Comparison of ENCODE assay signal across 8 cellular contexts in genomic region chr10:91883549-91884542, GRCh38. TPM values are rescaled to one million over a fixed set of nuclear protein-coding genes. Genes with fewer than 3 reads are reported as not detected.
DNase-seq lines count a peak whose midpoint lies in the region; ATAC-seq, FAIRE-seq and TF ChIP-seq lines count a peak whose summit lies in the region.
"Had no signal": no experiment of that assay in that cellular context is flagged by ENCODE, and none has a peak within 500 bp of the region (broad histone marks: within the 10 kb centered on the region; RNA-seq: fewer than 3 reads in every experiment).

No MANE protein-coding gene starts in this region.

- no peak overlapping the region for H3K4me3 Mint-ChIP-seq in natural killer cell treated with Interleukin-12 subunit alpha and Interleukin-12 subunit beta and Interleukin-15 and Interleukin-18, amount 100 ng/mL, for 72 hours

- H3K79me2 ChIP-seq in HepG2 (ENCODE audit: insufficient read depth, low read length) (no peaks in the 10 kb centered on the region), Karpas-422 (ENCODE audit: low read length) (no peaks in the 10 kb centered on the region)

- TF ChIP-seq CTCF in HepG2 (CRISPR knock-in tag; IDR thresholded peaks at IDR 0.05): no peak
- TF ChIP-seq CTCF in thoracic aorta (IDR thresholded peaks at IDR 0.05): no peak

- peak; percentile 12 for DNase-seq in M059J (ENCODE audit: low read depth)
- peak; percentile 26 for DNase-seq in dermis blood vessel endothelial cell
- peak; percentile 8 for DNase-seq in HepG2 (ENCODE audit: low spot score)
- DNase-seq in thoracic aorta (ENCODE audit: low spot score): peak; percentile 15
- DNase-seq in amniotic stem cell (lab: John Stamatoyannopoulos, UW): no peak
- DNase-seq in natural killer cell treated with Interleukin-12 subunit alpha and Interleukin-12 subunit beta and Interleukin-15 and Interleukin-18, amount 100 ng/mL, for 72 hours (ENCODE audit: low spot score): no peak
- DNase-seq in Karpas-422: no peak
- DNase-seq: colonic mucosa had no signal

- no peaks in the 10 kb centered on the region for H3K9me3 ChIP-seq in HepG2 (ENCODE audit: low read length)
- H3K9me3 ChIP-seq in thoracic aorta: no peaks in the 10 kb centered on the region
- H3K9me3 ChIP-seq in Karpas-422 (ENCODE audit: low read length): no peaks in the 10 kb centered on the region
- H3K9me3 ChIP-seq: colonic mucosa had no signal

- POLR2A ChIA-PET in HepG2 (lab: Yijun Ruan, JAX): no interaction called here

- TF ChIP-seq EP300 in HepG2 (IDR thresholded peaks at IDR 0.05; ENCODE audit: low read depth in 2 of 2, low read length in 2 of 2) (no peak), HepG2 (CRISPR knock-in tag; IDR thresholded peaks at IDR 0.05; ENCODE audit: borderline replicate concordance) (no peak)

- ATAC-seq in HepG2: peak; percentile 58
- peak; percentile 78 for ATAC-seq in thoracic aorta (ENCODE audit: insufficient number of reproducible peaks, low FRiP score, low read depth)
- ATAC-seq in natural killer cell treated with Interleukin-12 subunit alpha and Interleukin-12 subunit beta and Interleukin-15 and Interleukin-18, amount 100 ng/mL, for 72 hours: no peak

- H3K9ac ChIP-seq in HepG2 (ENCODE audit: insufficient read depth, low read depth, low read length) (peak overlapping the region; percentile 16), Karpas-422 (ENCODE audit: low read length) (no peak overlapping the region)

- WGBS in HepG2 (ENCODE audit: low lambda C conversion rate): 28% methylated on average over 16 of the region's 21 CpGs

- H3K36me3 ChIP-seq in HepG2 (replicated peaks in 1 of 2; ENCODE audit: control insufficient read depth in 1 of 2, insufficient read depth in 2 of 2, low read length in 2 of 2) (no peaks in the 10 kb centered on the region), thoracic aorta (no peaks in the 10 kb centered on the region), Karpas-422 (ENCODE audit: insufficient read depth, low read length) (no peaks in the 10 kb centered on the region)
- H3K36me3 ChIP-seq: colonic mucosa had no signal

- no peaks in the 10 kb centered on the region for H4K20me1 ChIP-seq in HepG2 (ENCODE audit: insufficient read depth, low read length)
- H4K20me1 ChIP-seq in Karpas-422 (ENCODE audit: insufficient read depth, low read depth, low read length): no peaks in the 10 kb centered on the region

- H3K9me3 Mint-ChIP-seq in natural killer cell treated with Interleukin-12 subunit alpha and Interleukin-12 subunit beta and Interleukin-15 and Interleukin-18, amount 100 ng/mL, for 72 hours: no peaks in the 10 kb centered on the region

- peaks cover 45% of the 10 kb centered on the region for H3K4me1 ChIP-seq in HepG2 (ENCODE audit: insufficient read depth, low read length)
- peaks cover 14 to 40% of the 10 kb centered on the region in 2 donors for H3K4me1 ChIP-seq in thoracic aorta (ENCODE audit: control insufficient read depth in 1 of 2, low read depth in 2 of 2)
- peaks cover 5% of the 10 kb centered on the region for H3K4me1 ChIP-seq in Karpas-422 (ENCODE audit: low read length)
- H3K4me1 ChIP-seq: colonic mucosa had no signal

- H3K27me3 Mint-ChIP-seq in natural killer cell treated with Interleukin-12 subunit alpha and Interleukin-12 subunit beta and Interleukin-15 and Interleukin-18, amount 100 ng/mL, for 72 hours: peaks cover 12 to 16% of the 10 kb centered on the region in 2 donors

- no peak for FAIRE-seq in HepG2 (lab: Jason Lieb, UNC)

- peak overlapping the region in 2 of 3 experiments; percentile 15 to 54; a peak in 3 of 6 replicates for H3K4me3 ChIP-seq in HepG2 (replicated peaks in 1 of 3; ENCODE audit: insufficient read depth in 1 of 3, low read depth in 2 of 3, low read length in 3 of 3)
- H3K4me3 ChIP-seq in thoracic aorta: peak overlapping the region; percentile 58
- H3K4me3 ChIP-seq in Karpas-422 (ENCODE audit: low read length): no peak overlapping the region
- H3K4me3 ChIP-seq: colonic mucosa had no signal

- H3K4me2 ChIP-seq in HepG2 (ENCODE audit: low read depth, low read length): peak overlapping the region; percentile 79
- no peak overlapping the region for H3K4me2 ChIP-seq in Karpas-422 (ENCODE audit: low read depth, low read length, poor library complexity, severe bottlenecking)

- CTCF ChIA-PET in HepG2 (lab: Yijun Ruan, JAX; ENCODE audit: low intra/inter-chr PET ratio, low total read pairs): no interaction called here

- H3K36me3 Mint-ChIP-seq in natural killer cell treated with Interleukin-12 subunit alpha and Interleukin-12 subunit beta and Interleukin-15 and Interleukin-18, amount 100 ng/mL, for 72 hours: no peaks in the 10 kb centered on the region

- in situ Hi-C loops in HepG2 (cut with HindIII; ENCODE audit: extremely low pct_ligation_motif_present, low pct_unique_long_range_greater_than_20kb): no loop called here

- H3K27me3 ChIP-seq in HepG2 (ENCODE audit: control insufficient read depth in 1 of 2, insufficient read depth in 2 of 2, low read length in 2 of 2) (peaks cover 0 to 10% of the 10 kb centered on the region in 2 experiments; a peak in 2 of 5 replicates), thoracic aorta (replicated peaks; ENCODE audit: insufficient read depth) (no peaks in the 10 kb centered on the region), Karpas-422 (ENCODE audit: low read length) (no peaks in the 10 kb centered on the region)

- no peak for TF ChIP-seq RAD21 in HepG2 (CRISPR knock-in tag; IDR thresholded peaks at IDR 0.05)

- H3K27ac ChIP-seq in HepG2 (ENCODE audit: extremely low read length, insufficient read depth, low read length): no peak overlapping the region
- peak overlapping the region; percentile 85 to 87 for H3K27ac ChIP-seq in thoracic aorta
- H3K27ac ChIP-seq in Karpas-422 (ENCODE audit: low read length): no peak overlapping the region
- H3K27ac ChIP-seq: colonic mucosa had no signal

- no peaks in the 10 kb centered on the region for H3K9me2 ChIP-seq in Karpas-422 (replicated peaks; ENCODE audit: insufficient read depth, low read length)

- intact Hi-C loops in HepG2 (cut with micrococcal nuclease; ENCODE audit: unreplicated experiment): no loop called here

- no peak for TF ChIP-seq POLR2A in HepG2 (IDR thresholded peaks at IDR 0.05; ENCODE audit: insufficient read depth in 1 of 2, low read depth in 2 of 2, low read length in 2 of 2)

- H3K4me1 Mint-ChIP-seq in natural killer cell treated with Interleukin-12 subunit alpha and Interleukin-12 subunit beta and Interleukin-15 and Interleukin-18, amount 100 ng/mL, for 72 hours (ENCODE audit: low read depth in 2 of 2): peaks cover 7 to 8% of the 10 kb centered on the region in 2 donors

- no TSS peak for BruUV-seq in HepG2 (replicated peaks; lab: Mats Ljungman, UMichigan)

- H2AFZ ChIP-seq in HepG2 (ENCODE audit: low read length): peak overlapping the region; percentile 87
- H2AFZ ChIP-seq in Karpas-422 (ENCODE audit: low read length): no peak overlapping the region

- H3K27ac Mint-ChIP-seq in natural killer cell treated with Interleukin-12 subunit alpha and Interleukin-12 subunit beta and Interleukin-15 and Interleukin-18, amount 100 ng/mL, for 72 hours: no peak overlapping the region

RNA-seq across cellular contexts. Expression of gene FGFBP3, which starts 25.4 kb away (rescaled TPM):
- 0.05 and 0.94 TPM in 2 replicates for total RNA-seq in M059J (2014; rRNA removed; shearing (Covaris generic))
- total RNA-seq in dermis blood vessel endothelial cell: 0.34 and 0.56 TPM in 2 replicates
- total RNA-seq in HepG2 (2016; rRNA removed; fragmentation: Illumina TruSeq; extraction: Trizol): 1.1 and 2.0 TPM in 2 replicates
- 0.18 and 0.30 TPM in 2 replicates for total RNA-seq in HepG2 (2016; cell fraction: cytosol; rRNA removed; fragmentation: Illumina TruSeq; extraction: Trizol; ENCODE audit: low read depth)
- 1.0 and 1.9 TPM in 2 replicates for total RNA-seq in HepG2 (2016; cell fraction: insoluble cytoplasmic fraction; rRNA removed; fragmentation: Illumina TruSeq; extraction: Trizol)
- total RNA-seq in HepG2 (2016; cell fraction: membrane; rRNA removed; fragmentation: Illumina TruSeq; extraction: Trizol): 0.80 and 0.90 TPM in 2 replicates
- 1.7 and 1.9 TPM in 2 replicates for total RNA-seq in HepG2 (2016; cell fraction: nucleus; rRNA removed; fragmentation: Illumina TruSeq; extraction: Trizol)
- 0.50 and 0.52 TPM in 2 replicates for polyA plus RNA-seq in HepG2 (2011; rRNA removed)
- 0.40 and 0.44 TPM in 2 replicates for polyA plus RNA-seq in HepG2 (2011; cell fraction: cytosol; rRNA removed)
- 0.58 and 0.78 TPM in 2 replicates for polyA plus RNA-seq in HepG2 (2011; cell fraction: nucleus; rRNA removed)
- polyA plus RNA-seq in HepG2 (2012): 2.3 and 3.4 TPM in 2 replicates
- polyA plus RNA-seq in HepG2 (2016; cell fraction: cytosol; fragmentation: Illumina TruSeq; extraction: Trizol; ENCODE audit: low read depth): 0.40 and 0.57 TPM in 2 replicates
- 1.9 and 2.0 TPM in 2 replicates for polyA plus RNA-seq in HepG2 (2016; cell fraction: insoluble cytoplasmic fraction; fragmentation: Illumina TruSeq; extraction: Trizol; ENCODE audit: low read depth)
- 1.1 and 1.7 TPM in 2 replicates for polyA plus RNA-seq in HepG2 (2016; cell fraction: membrane; fragmentation: Illumina TruSeq; extraction: Trizol; ENCODE audit: low read depth)
- polyA plus RNA-seq in HepG2 (2016; cell fraction: nucleus; fragmentation: Illumina TruSeq; extraction: Trizol; ENCODE audit: insufficient read depth, low read depth): 4.0 and 4.8 TPM in 2 replicates
- 0.14 and 0.47 TPM in 2 replicates for polyA minus RNA-seq in HepG2 (2011; rRNA and poly(A)+ RNA removed; ENCODE audit: low replicate concordance)
- polyA minus RNA-seq in HepG2 (2011; cell fraction: cytosol; rRNA and poly(A)+ RNA removed): 0.49 TPM in 1 of 2 replicates, not detected in the other
- polyA minus RNA-seq in HepG2 (2011; cell fraction: nucleus; rRNA and poly(A)+ RNA removed): 1.2 and 1.4 TPM in 2 replicates
- total RNA-seq in thoracic aorta: 1 to 10 TPM in 1 of 2 donors, under 1 TPM in 1; 0.81 to 2.0 TPM
- 1 to 10 TPM in 1 of 2 donors, under 1 TPM in 1; 0.81 to 1.5 TPM for total RNA-seq in natural killer cell treated with Interleukin-12 subunit alpha and Interleukin-12 subunit beta and Interleukin-15 and Interleukin-18, amount 100 ng/mL, for 72 hours
- total RNA-seq in Karpas-422 (2014; rRNA removed; shearing (Covaris generic); ENCODE audit: low replicate concordance): 0.22 and 0.71 TPM in 2 replicates

RNA-seq across cellular contexts. Expression of gene BTAF1, which starts 39.7 kb away (rescaled TPM):
- total RNA-seq in M059J (2014; rRNA removed; shearing (Covaris generic)): 11.2 and 16.6 TPM in 2 replicates
- total RNA-seq in dermis blood vessel endothelial cell (36.0 and 43.9 TPM in 2 replicates), HepG2 (2016; rRNA removed; fragmentation: Illumina TruSeq; extraction: Trizol) (31.6 and 38.6 TPM in 2 replicates), thoracic aorta (10 to 100 TPM; 55.4 to 72.2 TPM)
- 8.0 and 9.2 TPM in 2 replicates for total RNA-seq in HepG2 (2016; cell fraction: cytosol; rRNA removed; fragmentation: Illumina TruSeq; extraction: Trizol; ENCODE audit: low read depth)
- 31.4 and 36.8 TPM in 2 replicates for total RNA-seq in HepG2 (2016; cell fraction: insoluble cytoplasmic fraction; rRNA removed; fragmentation: Illumina TruSeq; extraction: Trizol)
- total RNA-seq in HepG2 (2016; cell fraction: membrane; rRNA removed; fragmentation: Illumina TruSeq; extraction: Trizol): 8.3 and 9.6 TPM in 2 replicates
- 80.5 and 84.8 TPM in 2 replicates for total RNA-seq in HepG2 (2016; cell fraction: nucleus; rRNA removed; fragmentation: Illumina TruSeq; extraction: Trizol)
- 54.1 and 69.5 TPM in 2 replicates for polyA plus RNA-seq in HepG2 (2011; rRNA removed)
- 5.2 and 8.6 TPM in 2 replicates for polyA plus RNA-seq in HepG2 (2011; cell fraction: cytosol; rRNA removed)
- polyA plus RNA-seq in HepG2 (2011; cell fraction: nucleus; rRNA removed): 164 and 215 TPM in 2 replicates
- 40.0 and 44.5 TPM in 2 replicates for polyA plus RNA-seq in HepG2 (2012)
- 0.36 and 0.45 TPM in 2 replicates for polyA plus RNA-seq in HepG2 (2016; cell fraction: cytosol; fragmentation: Illumina TruSeq; extraction: Trizol; ENCODE audit: low read depth)
- polyA plus RNA-seq in HepG2 (2016; cell fraction: insoluble cytoplasmic fraction; fragmentation: Illumina TruSeq; extraction: Trizol; ENCODE audit: low read depth): 13.0 and 14.0 TPM in 2 replicates
- 1.2 and 1.5 TPM in 2 replicates for polyA plus RNA-seq in HepG2 (2016; cell fraction: membrane; fragmentation: Illumina TruSeq; extraction: Trizol; ENCODE audit: low read depth)
- 97.2 and 103 TPM in 2 replicates for polyA plus RNA-seq in HepG2 (2016; cell fraction: nucleus; fragmentation: Illumina TruSeq; extraction: Trizol; ENCODE audit: insufficient read depth, low read depth)
- 26.6 and 41.6 TPM in 2 replicates for polyA minus RNA-seq in HepG2 (2011; rRNA and poly(A)+ RNA removed; ENCODE audit: low replicate concordance)
- 18.0 and 18.8 TPM in 2 replicates for polyA minus RNA-seq in HepG2 (2011; cell fraction: cytosol; rRNA and poly(A)+ RNA removed)
- polyA minus RNA-seq in HepG2 (2011; cell fraction: nucleus; rRNA and poly(A)+ RNA removed): 224 and 265 TPM in 2 replicates
- 10 to 100 TPM; 57.2 to 74.0 TPM for total RNA-seq in natural killer cell treated with Interleukin-12 subunit alpha and Interleukin-12 subunit beta and Interleukin-15 and Interleukin-18, amount 100 ng/mL, for 72 hours
- total RNA-seq in Karpas-422 (2014; rRNA removed; shearing (Covaris generic); ENCODE audit: low replicate concordance): 46.4 and 65.7 TPM in 2 replicates

Comparison
In these comparisons a context has a peak if more than half of its experiments do, and no peak if none do; other contexts are left out.
1. DNase-seq: peak in M059J (single experiment), dermis blood vessel endothelial cell (single experiment), HepG2 (single experiment) and thoracic aorta (single experiment); none in amniotic stem cell (single experiment), natural killer cell treated with Interleukin-12 subunit alpha and Interleukin-12 subunit beta and Interleukin-15 and Interleukin-18, amount 100 ng/mL, for 72 hours (single experiment) and Karpas-422 (single experiment).
2. ATAC-seq: peak in HepG2 (single experiment) and thoracic aorta (single experiment); none in natural killer cell treated with Interleukin-12 subunit alpha and Interleukin-12 subunit beta and Interleukin-15 and Interleukin-18, amount 100 ng/mL, for 72 hours (0 of 2).
3. H3K27ac ChIP-seq: peak in thoracic aorta (2 of 2); none in HepG2 (single experiment) and Karpas-422 (single experiment).